Comparison of ENCODE assay signal across 1 cellular context in genomic region chr17:79991140-79991923, GRCh38.
TF ChIP-seq lines count a peak whose summit lies in the region.

No MANE protein-coding gene starts in this region.

TF ChIP-seq in HCT116, 20 proteins besides CTCF, POLR2A, EP300 and RAD21 (continued from another document):
- 0 out of 2 replicates have a peak, but pooled peaks have one; percentile 21 for TF ChIP-seq POLR2AphosphoS5 (IDR thresholded peaks at IDR 0.05; ENCODE audit: low read depth, low read length)
- no peak for TF ChIP-seq CBX3 (IDR thresholded peaks at IDR 0.05; ENCODE audit: low read depth)
- TF ChIP-seq SRF (IDR thresholded peaks at IDR 0.05; ENCODE audit: low read depth): no peak
- peak; percentile 62; the same call in 1 of the 2 replicates for TF ChIP-seq EGR1 (IDR thresholded peaks at IDR 0.05; ENCODE audit: low read depth)
- TF ChIP-seq SIN3A (IDR thresholded peaks at IDR 0.05; ENCODE audit: low read depth): no peak
